In the genomic region with DNA sequence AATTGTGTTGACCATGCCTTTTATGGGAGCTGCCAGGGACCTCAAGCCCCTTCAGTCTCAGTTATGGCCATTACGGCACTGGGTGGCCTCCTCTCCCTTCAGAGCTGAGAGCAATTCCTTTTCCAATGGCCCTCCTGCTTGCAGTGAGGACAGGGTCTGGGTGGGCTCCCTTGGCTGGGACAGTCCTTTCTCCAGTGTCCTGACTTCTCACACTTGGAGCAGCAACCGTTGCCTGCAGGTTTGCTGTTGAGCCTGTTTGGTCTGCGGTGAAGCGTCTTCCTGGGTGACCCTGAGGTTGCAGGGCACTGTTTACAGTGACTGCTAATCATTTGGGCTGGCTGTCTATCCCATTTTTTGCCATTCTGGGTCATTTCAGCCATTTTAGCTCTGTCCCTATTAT, we compare ENCODE assay signal across 22 cellular contexts. TPM values are rescaled to one million over a fixed set of nuclear protein-coding genes. Genes with fewer than 3 reads are reported as not detected.
"Had no signal": no experiment of that assay in that cellular context is flagged by ENCODE, and none has a peak within 500 bp of the region (broad histone marks: within the 10 kb centered on the region; RNA-seq: fewer than 3 reads in every experiment).

No MANE protein-coding gene starts in this region.

- DNase-seq: activated CD4-positive, alpha-beta T cell treated with anti-CD3 and anti-CD28 coated beads, Interleukin-2, amount 50 U/mL, for 1 hour; activated CD4-positive, CD25-positive, alpha-beta regulatory T cell treated with anti-CD3 and anti-CD28 coated beads, Interleukin-2, amount 50 U/mL, for 72 hours; activated CD8-positive, alpha-beta memory T cell treated with anti-CD3 and anti-CD28 coated beads, Interleukin-2, amount 50 U/mL, for 48 hours; activated naive CD4-positive, alpha-beta T cell; activated T-cell treated with anti-CD3 and anti-CD28 coated beads, Interleukin-2, amount 50 U/mL, for 4 hours; cerebellar nuclear complex; heart left ventricle; left colon; mucosa of descending colon; ovary; stimulated activated CD4-positive, alpha-beta T cell treated with anti-CD3 and anti-CD28 coated beads, Interleukin-12 subunit alpha, Interleukin-12 subunit beta, amount 100 ng/mL, for 4 hours; stimulated activated CD4-positive, alpha-beta T cell treated with anti-CD3 and anti-CD28 coated beads, Interleukin-4, amount 100 ng/mL, for 4 hours; stimulated activated naive CD8-positive, alpha-beta T cell treated with anti-CD3 and anti-CD28 coated beads, Interleukin-15, Interleukin-2, amounts not matched to agents 100 U/mL and 50 U/mL, for 24 hours; T-cell had no signal

- H3K27ac ChIP-seq: neural progenitor cell, ovary, prostate gland, right atrium auricular region, VCaP had no signal

- H3K4me1 ChIP-seq: prostate gland had no signal

- H3K9me3 ChIP-seq: heart left ventricle, mucosa of descending colon, ovary, prostate gland, right atrium auricular region had no signal

- H3K36me3 ChIP-seq: heart left ventricle, neural progenitor cell, ovary, prostate gland, right atrium auricular region had no signal

- ATAC-seq: heart left ventricle, left colon, mucosa of descending colon, T-cell had no signal

- H3K9ac ChIP-seq: neural progenitor cell had no signal

- H3K4me2 ChIP-seq: neural progenitor cell had no signal

- FAIRE-seq: bronchial epithelial cell, endometrium, keratinocyte had no signal

- H3K4me3 ChIP-seq: heart left ventricle, mucosa of descending colon, neural progenitor cell, ovary, prostate gland, right atrium auricular region had no signal

- H3K27me3 ChIP-seq: neural progenitor cell, ovary, right atrium auricular region had no signal

RNA-seq across cellular contexts. Expression of a gene that starts 3.5 kb away (rescaled TPM):
- total RNA-seq: activated T-helper 2 cell treated with anti-CD3 and anti-CD28 coated beads, Interferon-gamma antibody, Interleukin-2, Interleukin-4, amounts not matched to agents 10 μg/mL and 5 μg/mL and 100 μg/mL, durations not matched to agents 14 hours and 24 hours and 36 hours had no signal
